1 cellular context compared by ENCODE assay signal in genomic region chr6:47455533-47456209, GRCh38.
TF ChIP-seq lines count a peak whose summit lies in the region.

No MANE protein-coding gene starts in this region.

TF ChIP-seq in GM12878, 131 proteins besides CTCF, POLR2A, EP300 and RAD21 (continued from another document):
- TF ChIP-seq CUX1 (IDR thresholded peaks at IDR 0.05; ENCODE audit: insufficient replicate concordance, low read depth, low read length) (no peak), IKZF2 (IDR thresholded peaks at IDR 0.05) (peak; percentile 20 to 24; a peak in 1 of 4 replicates), MTA2 (IDR thresholded peaks at IDR 0.05; ENCODE audit: low read depth) (no peak), ZNF274 (IDR thresholded peaks at IDR 0.05; ENCODE audit: insufficient read depth, insufficient read length) (no peak), MTA3 (IDR thresholded peaks at IDR 0.05; ENCODE audit: borderline replicate concordance, low read length) (no peak), TCF3 (IDR thresholded peaks at IDR 0.05; ENCODE audit: borderline replicate concordance, insufficient read depth, low read depth, low read length) (peak; percentile 63; the same call in 1 of the 2 replicates), EED (IDR thresholded peaks at IDR 0.05; ENCODE audit: low read depth) (peak; percentile 76), NFIC (IDR thresholded peaks at IDR 0.05; ENCODE audit: low read depth, low read length) (peak; percentile 40; the same call in 1 of the 2 replicates), TAF1 (IDR thresholded peaks at IDR 0.05; ENCODE audit: borderline replicate concordance, low read depth, low read length) (no peak), RUNX3 (IDR thresholded peaks at IDR 0.05; ENCODE audit: low read length) (peak; percentile 63), TCF12 (IDR thresholded peaks at IDR 0.05; ENCODE audit: low read depth, low read length) (peak; percentile 54; the same call in 1 of the 2 replicates), JUNB (IDR thresholded peaks at IDR 0.05) (peak; percentile 62), NKRF (conservative IDR thresholded peaks at IDR 0.05) (no peak), TBL1XR1 (IDR thresholded peaks at IDR 0.05; ENCODE audit: low read depth, low read length) (no peak), CEBPZ (IDR thresholded peaks at IDR 0.05; ENCODE audit: low read depth, low read length) (no peak), IRF4 (IDR thresholded peaks at IDR 0.05; ENCODE audit: low read depth, low read length) (peak; percentile 41; the same call in 1 of the 2 replicates)
